ENCODE assay signal across 1 cellular context in the genomic region with DNA sequence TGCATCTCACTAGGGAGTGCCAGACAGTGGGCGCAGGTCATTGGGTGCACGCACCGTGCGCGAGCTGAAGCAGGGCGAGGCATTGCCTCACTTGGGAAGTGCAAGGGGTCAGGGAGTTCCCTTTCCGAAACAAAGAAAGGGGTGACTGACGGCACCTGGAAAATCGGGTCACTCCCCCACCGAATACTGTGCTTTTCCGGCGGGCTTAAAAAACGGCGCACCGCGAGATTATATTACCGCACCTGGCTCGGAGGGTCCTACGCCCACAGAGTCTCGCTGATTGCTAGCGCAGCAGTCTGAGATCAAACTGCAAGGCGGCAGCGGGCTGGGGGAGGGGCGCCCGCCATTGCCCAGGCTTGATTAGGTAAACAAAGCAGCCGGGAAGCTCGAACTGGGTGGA.
TF ChIP-seq lines count a peak whose summit lies in the region.

No MANE protein-coding gene starts in this region.

TF ChIP-seq in H1, 55 proteins besides CTCF, POLR2A, EP300 and RAD21:
- peak; percentile 51; the same call in 1 of the 2 replicates for TF ChIP-seq RBBP5 (IDR thresholded peaks at IDR 0.05; ENCODE audit: borderline replicate concordance, low read depth, low read length)
- TF ChIP-seq ASH2L (IDR thresholded peaks at IDR 0.05; ENCODE audit: low read length) = peak; percentile 69
- TF ChIP-seq CHD2 (IDR thresholded peaks at IDR 0.05; ENCODE audit: low read length) = 0 out of 2 replicates have a peak, but pooled peaks have one; percentile 35
